8 cellular contexts compared by ENCODE assay signal in genomic region chr5:179550511-179551342, GRCh38. TPM values are rescaled to one million over a fixed set of nuclear protein-coding genes. Genes with fewer than 3 reads are reported as not detected.
DNase-seq lines count a peak whose midpoint lies in the region; ATAC-seq and TF ChIP-seq lines count a peak whose summit lies in the region.

RUFY1 (plus strand) TSS chr5:179550554; CDS start chr5:179550570, 16 bp downstream.

- TF ChIP-seq POLR2A in right lobe of liver (IDR thresholded peaks at IDR 0.05): peak; percentile 82

- no peaks in the 10 kb centered on the region for H3K36me3 ChIP-seq in right lobe of liver

- 0% methylated on average over 6 of the region's 109 CpGs for WGBS in right lobe of liver (ENCODE audit: insufficient coverage, low coverage, low lambda C conversion rate, missing lambda C conversion rate)

- peaks cover 0 to 15% (median 1%) of the 10 kb centered on the region in 4 donors for H3K4me1 ChIP-seq in right lobe of liver

- H3K27me3 ChIP-seq in right lobe of liver: no peaks in the 10 kb centered on the region

- intact Hi-C loops in right lobe of liver (cut with DNase I): no loop called here

- peak; percentile 87 for DNase-seq in AG08395 (ENCODE audit: low spot score)
- peak; percentile 65 for DNase-seq in NCI-H460 (ENCODE audit: extremely low read depth, low read depth)
- DNase-seq in activated CD4-positive, alpha-beta T cell treated with anti-CD3 and anti-CD28 coated beads, Interleukin-2, amount 50 U/mL, for 1 hour: peak; percentile 79
- peak; percentile 84 for DNase-seq in dermis blood vessel endothelial cell
- DNase-seq in right lobe of liver: peak; percentile 92 to 94 (median 93)
- peak; percentile 76 for DNase-seq in stimulated activated CD4-positive, alpha-beta T cell treated with anti-CD3 and anti-CD28 coated beads, Interleukin-4, amount 100 ng/mL, for 24 hours

- H3K9me3 ChIP-seq in right lobe of liver: no peaks in the 10 kb centered on the region

- peak in 1 of 4 donors; percentile 45 for TF ChIP-seq CTCF in right lobe of liver (IDR thresholded peaks at IDR 0.05)

- H3K27ac ChIP-seq in right lobe of liver: peak within 1 kb of the TSS; percentile 83 to 96 (median 90)

- ATAC-seq in GM18861 (IDR thresholded peaks at IDR 0.05; ENCODE audit: unreplicated experiment) (peak; percentile 76), HG03066 (IDR thresholded peaks at IDR 0.05; ENCODE audit: low read depth, unreplicated experiment) (peak; percentile 68), right lobe of liver (peak; percentile 83 to 93 (median 88))

- peak within 1 kb of the TSS; percentile 79 to 96 (median 92) for H3K4me3 ChIP-seq in right lobe of liver

RNA-seq across cellular contexts. Expression of gene RUFY1, which starts in this region (rescaled TPM):
- 38.0 and 39.2 TPM in 2 replicates for total RNA-seq in NCI-H460 (2014; rRNA removed; shearing (Covaris generic))
- polyA plus RNA-seq in NCI-H460 (2014; cell fraction: nucleus; rRNA removed): 37.4 and 46.0 TPM in 2 replicates
- total RNA-seq in dermis blood vessel endothelial cell (65.9 and 67.8 TPM in 2 replicates), right lobe of liver (10 to 100 TPM; 17.6 to 24.2 (median 19.5) TPM)

Comparison
In these comparisons a context has a peak if more than half of its experiments do, and no peak if none do; other contexts are left out.
1. Peak in every context shown above with its lines: DNase-seq, ATAC-seq, H3K4me3 ChIP-seq and H3K27ac ChIP-seq.